ENCODE assay signal across 8 cellular contexts in the genomic region with DNA sequence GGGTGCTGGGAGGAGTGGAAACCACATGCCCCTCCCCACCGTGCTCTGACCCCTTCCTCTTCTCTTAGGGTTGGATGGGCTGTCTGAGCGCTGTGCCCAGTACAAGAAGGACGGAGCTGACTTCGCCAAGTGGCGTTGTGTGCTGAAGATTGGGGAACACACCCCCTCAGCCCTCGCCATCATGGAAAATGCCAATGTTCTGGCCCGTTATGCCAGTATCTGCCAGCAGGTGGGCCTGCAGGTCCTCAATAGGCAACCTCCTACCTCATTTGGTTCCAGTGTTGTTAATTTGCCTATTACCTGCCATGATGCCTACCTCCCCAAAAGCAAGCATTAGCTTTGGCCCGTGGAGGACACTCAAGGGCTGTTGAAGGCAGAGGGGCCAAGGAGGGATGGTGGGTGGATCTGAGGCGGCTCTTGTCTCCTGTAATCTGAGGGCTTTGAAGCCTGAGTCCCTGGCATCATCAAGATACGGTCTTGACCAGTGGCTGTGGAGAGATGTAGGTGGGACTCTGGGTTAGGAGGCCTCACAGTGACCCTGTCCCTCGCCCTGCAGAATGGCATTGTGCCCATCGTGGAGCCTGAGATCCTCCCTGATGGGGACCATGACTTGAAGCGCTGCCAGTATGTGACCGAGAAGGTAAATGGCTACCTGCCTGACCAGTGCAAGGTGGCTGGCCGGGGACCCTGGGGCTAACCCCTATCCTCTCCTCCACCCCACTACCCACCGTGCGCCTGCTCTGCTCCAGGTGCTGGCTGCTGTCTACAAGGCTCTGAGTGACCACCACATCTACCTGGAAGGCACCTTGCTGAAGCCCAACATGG. TPM values are rescaled to one million over a fixed set of nuclear protein-coding genes. Genes with fewer than 3 reads are reported as not detected.
DNase-seq lines count a peak whose midpoint lies in the region; ATAC-seq and TF ChIP-seq lines count a peak whose summit lies in the region.

No MANE protein-coding gene starts in this region.

- DNase-seq in EH (ENCODE audit: low read depth) (peak; percentile 35), right lobe of liver (peak in 1 of 3 donors; percentile 55), upper lobe of left lung (no peak), glomerular visceral epithelial cell (ENCODE audit: extremely low spot score) (no peak), HCEC 1CT (no peak)
- DNase-seq in activated naive CD8-positive, alpha-beta T cell treated with anti-CD3 and anti-CD28 coated beads for 36 hours = peak; percentile 62

- H3K36me3 ChIP-seq in OCI-LY1 (ENCODE audit: insufficient read depth, low read length) (peaks cover 73% of the 10 kb centered on the region), right lobe of liver (peaks cover 15 to 53% (median 31%) of the 10 kb centered on the region in 4 donors), upper lobe of left lung (peaks cover 29 to 67% (median 58%) of the 10 kb centered on the region in 4 donors)

- no peak overlapping the region; the same call in 1 of the 2 replicates for H3K9ac ChIP-seq in OCI-LY1 (ENCODE audit: low read length)

- peak overlapping the region; percentile 25; the same call in 1 of the 2 replicates for H3K4me2 ChIP-seq in OCI-LY1 (ENCODE audit: low read length)

- WGBS in right lobe of liver (ENCODE audit: insufficient coverage, low coverage, low lambda C conversion rate, missing lambda C conversion rate) = 56% methylated on average over 3 of the region's 17 CpGs
- 81 to 84% methylated on average over 11 to 17 of the region's 17 CpGs for WGBS in upper lobe of left lung, 2 donors

- H4K20me1 ChIP-seq in OCI-LY1 (ENCODE audit: insufficient read depth, low read length) = no peaks in the 10 kb centered on the region

- H3K4me3 Mint-ChIP-seq in activated naive CD8-positive, alpha-beta T cell treated with anti-CD3 and anti-CD28 coated beads for 36 hours = peak overlapping the region; percentile 69

- H3K79me2 ChIP-seq in OCI-LY1 (ENCODE audit: insufficient read depth, low read length) = peaks cover 13% of the 10 kb centered on the region

- H2AFZ ChIP-seq in OCI-LY1 (ENCODE audit: low read length) = no peak overlapping the region

- H3F3A ChIP-seq in OCI-LY1 (ENCODE audit: insufficient read depth, low read length) = peaks cover 8% of the 10 kb centered on the region; the same call in 1 of the 2 replicates

- H3K9me3 Mint-ChIP-seq in activated naive CD8-positive, alpha-beta T cell treated with anti-CD3 and anti-CD28 coated beads for 36 hours = no peaks in the 10 kb centered on the region

- ATAC-seq in right lobe of liver (no peak), upper lobe of left lung (ENCODE audit: low FRiP score in 2 of 2) (no peak), GM19455 (IDR thresholded peaks at IDR 0.05; ENCODE audit: unreplicated experiment) (no peak)

- no peaks in the 10 kb centered on the region for H3K9me2 ChIP-seq in OCI-LY1 (ENCODE audit: low read depth, low read length)

- H3K27me3 ChIP-seq in OCI-LY1 (ENCODE audit: insufficient read depth, low read length) = no peaks in the 10 kb centered on the region
- H3K27me3 ChIP-seq in right lobe of liver = no peaks in the 10 kb centered on the region
- H3K27me3 ChIP-seq in upper lobe of left lung = no peaks in the 10 kb centered on the region

- H3K36me3 Mint-ChIP-seq in activated naive CD8-positive, alpha-beta T cell treated with anti-CD3 and anti-CD28 coated beads for 36 hours = peaks cover 79% of the 10 kb centered on the region

- peak overlapping the region; percentile 87 for H3K27ac Mint-ChIP-seq in activated naive CD8-positive, alpha-beta T cell treated with anti-CD3 and anti-CD28 coated beads for 36 hours

- no peaks in the 10 kb centered on the region for H3K27me3 Mint-ChIP-seq in activated naive CD8-positive, alpha-beta T cell treated with anti-CD3 and anti-CD28 coated beads for 36 hours

- peaks cover 50% of the 10 kb centered on the region for H3K4me1 ChIP-seq in OCI-LY1 (ENCODE audit: insufficient read depth, low read length, severe bottlenecking)
- peaks cover 0 to 38% (median 4%) of the 10 kb centered on the region in 4 donors for H3K4me1 ChIP-seq in right lobe of liver
- peaks cover 29 to 45% (median 35%) of the 10 kb centered on the region in 4 donors for H3K4me1 ChIP-seq in upper lobe of left lung

- TF ChIP-seq EP300 in upper lobe of left lung (IDR thresholded peaks at IDR 0.05) = no peak

- H3K27ac ChIP-seq in OCI-LY1 (ENCODE audit: low read depth, low read length, poor library complexity, severe bottlenecking) (peak overlapping the region; percentile 73), right lobe of liver (no peak overlapping the region), upper lobe of left lung (peak overlapping the region in 2 of 4 donors; percentile 28 to 37)

- H3K9me3 ChIP-seq in OCI-LY1 (ENCODE audit: low read length) = no peaks in the 10 kb centered on the region
- no peaks in the 10 kb centered on the region for H3K9me3 ChIP-seq in right lobe of liver
- H3K9me3 ChIP-seq in upper lobe of left lung = no peaks in the 10 kb centered on the region

- peak; percentile 65 for TF ChIP-seq CTCF in OCI-LY1 (IDR thresholded peaks at IDR 0.05; ENCODE audit: low read length)
- TF ChIP-seq CTCF in right lobe of liver (IDR thresholded peaks at IDR 0.05) = peak; percentile 20 to 42 (median 23)
- peak in 5 of 6 experiments; percentile 18 to 68 (median 31) for TF ChIP-seq CTCF in upper lobe of left lung (IDR thresholded peaks at IDR 0.05)

- intact Hi-C loops in right lobe of liver (cut with DNase I) = no loop called here

- no peak for TF ChIP-seq POLR2A in right lobe of liver (IDR thresholded peaks at IDR 0.05)
- TF ChIP-seq POLR2A in upper lobe of left lung (IDR thresholded peaks at IDR 0.05) = no peak

- H3K4me3 ChIP-seq in OCI-LY1 (ENCODE audit: low read depth, low read length, poor library complexity, severe bottlenecking) (peak overlapping the region; percentile 11), right lobe of liver (no peak overlapping the region), upper lobe of left lung (no peak overlapping the region)

- H3K4me1 Mint-ChIP-seq in activated naive CD8-positive, alpha-beta T cell treated with anti-CD3 and anti-CD28 coated beads for 36 hours = peaks cover 33% of the 10 kb centered on the region

RNA-seq across cellular contexts. Expression of a gene that starts 3.4 kb away (rescaled TPM):
- total RNA-seq in activated naive CD8-positive, alpha-beta T cell treated with anti-CD3 and anti-CD28 coated beads for 36 hours = 1,000 to 10,000 TPM; 2,800 to 2,893 TPM
- 100 to 1,000 TPM; 113 to 580 (median 345) TPM for total RNA-seq in right lobe of liver
- total RNA-seq in upper lobe of left lung = 100 to 1,000 TPM; 303 to 964 (median 731) TPM

RNA-seq across cellular contexts. Expression of a gene that starts 6.8 kb away (rescaled TPM):
- 100 to 1,000 TPM; 125 to 127 TPM for total RNA-seq in activated naive CD8-positive, alpha-beta T cell treated with anti-CD3 and anti-CD28 coated beads for 36 hours
- total RNA-seq in right lobe of liver (10 to 100 TPM; 43.1 to 59.7 (median 47.0) TPM), upper lobe of left lung (10 to 100 TPM; 44.4 to 99.4 (median 80.0) TPM)

RNA-seq across cellular contexts. Expression of a gene that starts 22.8 kb away (rescaled TPM):
- total RNA-seq in activated naive CD8-positive, alpha-beta T cell treated with anti-CD3 and anti-CD28 coated beads for 36 hours = 1 to 10 TPM in 1 of 2 experiments, under 1 TPM in 1; 0.74 to 1.1 TPM
- total RNA-seq in right lobe of liver (under 1 TPM; 0.37 to 0.68 (median 0.42) TPM), upper lobe of left lung (1 to 10 TPM in 5 of 6 donors, under 1 TPM in 1; 0.69 to 9.4 (median 1.4) TPM)

RNA-seq across cellular contexts. Expression of a gene that starts 27.1 kb away (rescaled TPM):
- total RNA-seq in activated naive CD8-positive, alpha-beta T cell treated with anti-CD3 and anti-CD28 coated beads for 36 hours = 10 to 100 TPM; 11.8 to 12.1 TPM
- total RNA-seq in right lobe of liver (10 to 100 TPM; 13.5 to 46.5 (median 21.9) TPM), upper lobe of left lung (100 to 1,000 TPM in 4 of 6 donors, 10 to 100 TPM in 2; 81.5 to 228 (median 116) TPM)

RNA-seq across cellular contexts. Expression of a gene that starts 37.9 kb away (rescaled TPM):
- 1 to 10 TPM; 1.2 to 2.0 TPM for total RNA-seq in activated naive CD8-positive, alpha-beta T cell treated with anti-CD3 and anti-CD28 coated beads for 36 hours
- total RNA-seq in right lobe of liver = not detected
- under 1 TPM in 1 of 6 donors, not detected in 5; 0.14 TPM for total RNA-seq in upper lobe of left lung

Comparison
In these comparisons a context has a peak if more than half of its experiments do, and no peak if none do; other contexts are left out.
1. DNase-seq: peak in EH (single experiment) and activated naive CD8-positive, alpha-beta T cell treated with anti-CD3 and anti-CD28 coated beads for 36 hours (single experiment); none in upper lobe of left lung (0 of 2), glomerular visceral epithelial cell (single experiment) and HCEC 1CT (single experiment).
2. Peak in every context shown above with its lines, with median percentiles within 50 percentile points of each other: CTCF ChIP-seq.